Comparison of ENCODE assay signal across 22 cellular contexts in genomic region chr6:125752773-125753172, GRCh38. TPM values are rescaled to one million over a fixed set of nuclear protein-coding genes. Genes with fewer than 3 reads are reported as not detected.
A peak's percentile ranks its signal among the peaks of the same experiment; 100 is the strongest.
DNase-seq lines count a peak whose midpoint lies in the region; ATAC-seq, FAIRE-seq and TF ChIP-seq lines count a peak whose summit lies in the region.
"Had no signal": no experiment of that assay in that cellular context is flagged by ENCODE, and none has a peak within 500 bp of the region (broad histone marks: within the 10 kb centered on the region; RNA-seq: fewer than 3 reads in every experiment).

No MANE protein-coding gene starts in this region.

- WGBS in K562 (ENCODE audit: insufficient coverage, low coverage, missing lambda C conversion rate) = 0% methylated on average over 2 of the region's 2 CpGs
- 33% methylated on average over 2 of the region's 2 CpGs for WGBS in right lobe of liver (ENCODE audit: insufficient coverage, low coverage, low lambda C conversion rate, missing lambda C conversion rate)

- peaks cover 10% of the 10 kb centered on the region for H3K27me3 Mint-ChIP-seq in glutamatergic neuron (ENCODE audit: unreplicated experiment)

- no peak overlapping the region for H3K4me3 Mint-ChIP-seq in glutamatergic neuron (ENCODE audit: unreplicated experiment)
- H3K4me3 Mint-ChIP-seq: activated B cell treated with CpG ODN at 0.5 μM for 24 hours; effector memory CD8-positive, alpha-beta T cell had no signal

- intact Hi-C loops in K562 (cut with micrococcal nuclease) (loop anchor here (1.0 kb wide), 1 partner anchor 240 kb away; no protein-coding TSS in a partner anchor), right lobe of liver (cut with DNase I) (no loop called here)

- H4K20me1 ChIP-seq in Loucy (ENCODE audit: insufficient read depth, low read length, poor library complexity, severe bottlenecking) (no peaks in the 10 kb centered on the region), K562 (replicated peaks; ENCODE audit: control insufficient read depth, insufficient read depth, low read length) (no peaks in the 10 kb centered on the region)

- H3K79me2 ChIP-seq in Loucy (ENCODE audit: insufficient read depth, low read length) (no peaks in the 10 kb centered on the region), K562 (ENCODE audit: control insufficient read depth, insufficient read depth, low read length) (no peaks in the 10 kb centered on the region)

- no peak for TF ChIP-seq CTCF in Loucy (conservative IDR thresholded peaks at IDR 0.05; ENCODE audit: low read length)
- no peak for TF ChIP-seq CTCF in K562 (IDR thresholded peaks at IDR 0.05 in 2 of 3, conservative IDR thresholded peaks at IDR 0.05 in 1 of 3; ENCODE audit: insufficient read depth in 2 of 3, low read depth in 1 of 3, low read length in 3 of 3)
- no peak for TF ChIP-seq CTCF in right lobe of liver (IDR thresholded peaks at IDR 0.05)
- TF ChIP-seq CTCF in glutamatergic neuron (IDR thresholded peaks at IDR 0.05; ENCODE audit: partially characterized antibody, unreplicated experiment) = no peak

- H3K4me1 ChIP-seq in Loucy (ENCODE audit: insufficient read depth, low read length, poor library complexity, severe bottlenecking) = no peaks in the 10 kb centered on the region
- peaks cover 12 to 23% of the 10 kb centered on the region in 2 experiments; a peak in 4 of 5 replicates for H3K4me1 ChIP-seq in K562 (replicated peaks in 1 of 2; ENCODE audit: control insufficient read depth in 2 of 2, insufficient read depth in 2 of 2, low read length in 2 of 2)
- H3K4me1 ChIP-seq in right lobe of liver = peaks cover 0 to 32% (median 4%) of the 10 kb centered on the region in 4 donors

- H3K9me3 ChIP-seq in Loucy (ENCODE audit: insufficient read depth, low read depth, low read length) (no peaks in the 10 kb centered on the region), K562 (replicated peaks; ENCODE audit: control insufficient read depth, insufficient read depth, low read depth, low read length) (no peaks in the 10 kb centered on the region), right lobe of liver (no peaks in the 10 kb centered on the region)
- H3K9me3 ChIP-seq: esophagus squamous epithelium, gastroesophageal sphincter, transverse colon had no signal

- no peaks in the 10 kb centered on the region for H3F3A ChIP-seq in Loucy (ENCODE audit: low read depth)

- no peaks in the 10 kb centered on the region for H3K9me2 ChIP-seq in Loucy (replicated peaks; ENCODE audit: low read depth, low read length)

- H3K4me2 ChIP-seq in Loucy (ENCODE audit: low read depth, low read length, poor library complexity, severe bottlenecking) (peak overlapping the region; percentile 23), K562 (ENCODE audit: insufficient read depth, low read length) (no peak overlapping the region)

- CTCF ChIA-PET in K562 (lab: Yijun Ruan, JAX; ENCODE audit: low intra/inter-chr PET ratio) = interaction anchor here (0.9 kb wide), 1 partner anchor 241 kb away, joined by 3 read pairs; no protein-coding TSS in a partner anchor

- peaks cover 4% of the 10 kb centered on the region for H3K27me3 ChIP-seq in Loucy (ENCODE audit: insufficient read depth, low read length, poor library complexity, severe bottlenecking)
- H3K27me3 ChIP-seq in K562 (ENCODE audit: control insufficient read depth in 2 of 2, insufficient read depth in 2 of 2, low read length in 2 of 2) = peaks cover 22 to 33% of the 10 kb centered on the region in 2 experiments
- no peaks in the 10 kb centered on the region for H3K27me3 ChIP-seq in right lobe of liver

- H3K4me1 Mint-ChIP-seq in glutamatergic neuron (ENCODE audit: low read depth, unreplicated experiment) = peaks cover 3% of the 10 kb centered on the region

- TF ChIP-seq POLR2A in K562 (conservative IDR thresholded peaks at IDR 0.05) (no peak), right lobe of liver (IDR thresholded peaks at IDR 0.05) (no peak)

- H3K27ac ChIP-seq in K562 (ENCODE audit: extremely low read depth, low read depth, low read length) (no peak overlapping the region), right lobe of liver (peak overlapping the region; percentile 16 to 71 (median 56)), substantia nigra (ENCODE audit: low read depth, low read length, poor library complexity, severe bottlenecking) (peak overlapping the region; percentile 35)
- H3K27ac ChIP-seq: gastroesophageal sphincter, transverse colon had no signal

- ATAC-seq in K562 (no peak), right lobe of liver (no peak)
- ATAC-seq: activated naive CD4-positive, alpha-beta T cell treated with anti-CD3 and anti-CD28 coated beads, Interleukin-2, amount 50 U/mL, for 72 hours; effector memory CD8-positive, alpha-beta T cell; gastroesophageal sphincter; HCT116; stimulated activated naive CD8-positive, alpha-beta T cell treated with anti-CD3 and anti-CD28 coated beads, Interleukin-15, Interleukin-2, amounts not matched to agents 100 U/mL and 50 U/mL, for 24 hours had no signal

- H2AFZ ChIP-seq in Loucy (ENCODE audit: low read length) (no peak overlapping the region), K562 (ENCODE audit: low read depth, low read length) (no peak overlapping the region)

- H3K36me3 ChIP-seq in Loucy (ENCODE audit: insufficient read depth, low read length) (no peaks in the 10 kb centered on the region), K562 (ENCODE audit: control insufficient read depth, insufficient read depth, low read length) (no peaks in the 10 kb centered on the region), right lobe of liver (no peaks in the 10 kb centered on the region)
- H3K36me3 ChIP-seq: gastroesophageal sphincter, transverse colon had no signal

- in situ Hi-C loops in K562 (cut with MboI) = loop anchor here (10.0 to 25.0 kb wide), 2 partner anchors 590 to 878 kb away; partner anchors contain the start of gene TPD52L1

- H3K36me3 Mint-ChIP-seq in glutamatergic neuron (ENCODE audit: unreplicated experiment) = no peaks in the 10 kb centered on the region

- peaks cover 3% of the 10 kb centered on the region for H3K9me1 ChIP-seq in K562 (ENCODE audit: control insufficient read depth, insufficient read depth, low read length)

- BruUV-seq in K562 (replicated peaks; lab: Mats Ljungman, UMichigan) = no TSS peak

- peaks cover 4% of the 10 kb centered on the region for H3K9me3 Mint-ChIP-seq in glutamatergic neuron (ENCODE audit: unreplicated experiment)
- H3K9me3 Mint-ChIP-seq: activated B cell treated with CpG ODN at 0.5 μM for 24 hours; activated naive CD4-positive, alpha-beta T cell treated with anti-CD3 and anti-CD28 coated beads, Interleukin-2, amount 50 U/mL, for 72 hours; effector memory CD8-positive, alpha-beta T cell had no signal

- TF ChIP-seq RAD21 in K562 (CRISPR knock-in tag; conservative IDR thresholded peaks at IDR 0.05 in 1 of 2, IDR thresholded peaks at IDR 0.05 in 1 of 2) = no peak

- POLR2A ChIA-PET in K562 (lab: Yijun Ruan, JAX) = no interaction called here

- DNase-seq in K562 (ENCODE audit: extremely low read depth in 1 of 4, low spot score in 3 of 4) = no peak
- DNase-seq in right lobe of liver = no peak
- DNase-seq in substantia nigra (lab: John Stamatoyannopoulos, UW) = no peak
- DNase-seq in glutamatergic neuron = no peak
- DNase-seq in NCI-H146 (lab: John Stamatoyannopoulos, UW) = no peak
- no peak for DNase-seq in SK-N-DZ (ENCODE audit: low spot score)
- DNase-seq: activated B cell treated with CpG ODN at 0.5 μM for 24 hours; effector memory CD8-positive, alpha-beta T cell; EL; esophagus squamous epithelium; mesenchymal stem cell; NCI-H1092; NCI-H187 treated with DMSO at 0.1 percent for 48 hours; NCI-H82; OCI-M1; stimulated activated naive CD8-positive, alpha-beta T cell treated with anti-CD3 and anti-CD28 coated beads, Interleukin-15, Interleukin-2, amounts not matched to agents 100 U/mL and 50 U/mL, for 24 hours; transverse colon had no signal

- H3K9ac ChIP-seq in Loucy (ENCODE audit: low read depth, low read length, poor library complexity, severe bottlenecking) = no peak overlapping the region
- no peak overlapping the region for H3K9ac ChIP-seq in K562 (ENCODE audit: insufficient read depth in 1 of 2, low read depth in 2 of 2, low read length in 2 of 2)

- H3K4me3 ChIP-seq in Loucy (ENCODE audit: low read length, poor library complexity, severe bottlenecking) (no peak overlapping the region), K562 (no peak overlapping the region), right lobe of liver (peak overlapping the region in 2 of 3 donors; percentile 14 to 23)
- H3K4me3 ChIP-seq: gastroesophageal sphincter, transverse colon had no signal

- TF ChIP-seq EP300 in K562 (IDR thresholded peaks at IDR 0.05; ENCODE audit: low read length) = no peak

- H3K27ac Mint-ChIP-seq in glutamatergic neuron (ENCODE audit: unreplicated experiment) = no peak overlapping the region
- H3K27ac Mint-ChIP-seq: activated B cell treated with CpG ODN at 0.5 μM for 24 hours; activated naive CD4-positive, alpha-beta T cell treated with anti-CD3 and anti-CD28 coated beads, Interleukin-2, amount 50 U/mL, for 72 hours; CD14-positive monocyte; effector memory CD8-positive, alpha-beta T cell had no signal

- FAIRE-seq in K562 (lab: Jason Lieb, UNC) = no peak

RNA-seq across cellular contexts. Expression of gene HEY2, which starts 3.3 kb away (rescaled TPM):
- total RNA-seq in K562 (2011; cell fraction: chromatin; rRNA removed; ENCODE audit: low replicate concordance) = not detected in 2 replicates
- total RNA-seq in K562 (2011; cell fraction: nucleolus; rRNA removed) = not detected in 2 replicates
- not detected in 2 replicates for total RNA-seq in K562 (2011; cell fraction: nucleoplasm; rRNA removed)
- not detected in 2 replicates for total RNA-seq in K562 (2014; rRNA removed)
- total RNA-seq in K562 (2014; rRNA removed; fragmentation: Illumina TruSeq; extraction: Trizol) = not detected in 2 replicates
- total RNA-seq in K562 (2015; rRNA removed; fragmentation: Illumina TruSeq; extraction: Trizol) = not detected in 2 replicates
- total RNA-seq in K562 (2021) = 0.07 TPM in 1 of 2 replicates, not detected in the other
- 0.03 and 0.07 TPM in 2 replicates for polyA plus RNA-seq in K562 (2011; rRNA removed)
- polyA plus RNA-seq in K562 (2011; cell fraction: cytosol; rRNA removed) = 0.03 and 0.36 TPM in 2 replicates
- polyA plus RNA-seq in K562 (2011; cell fraction: nucleus; rRNA removed) = 0.04 and 0.31 TPM in 2 replicates
- 0.05 TPM in 1 of 2 replicates, not detected in the other for polyA plus RNA-seq in K562 (2012)
- 0.04 and 0.12 TPM in 2 replicates for polyA plus RNA-seq in K562 (2014; fragmentation: Illumina TruSeq; extraction: Trizol)
- polyA plus RNA-seq in K562 (2014; fragmentation: Nextera tagmentation; extraction: Ambion mirVana) = under 1 TPM in 1 of 2 experiments, not detected in 1; 0.03 TPM
- polyA plus RNA-seq in K562 (2014; rRNA removed) = 0.07 TPM in 1 of 2 replicates, not detected in the other
- polyA minus RNA-seq in K562 (2011; rRNA and poly(A)+ RNA removed) = not detected in 2 replicates
- polyA minus RNA-seq in K562 (2011; cell fraction: cytosol; rRNA and poly(A)+ RNA removed) = 0.29 TPM in 1 of 2 replicates, not detected in the other
- polyA minus RNA-seq in K562 (2011; cell fraction: nucleus; rRNA and poly(A)+ RNA removed) = not detected in 2 replicates
- 1 to 10 TPM in 3 of 6 experiments, under 1 TPM in 3; 0.74 to 2.6 (median 1.6) TPM for total RNA-seq in right lobe of liver
- total RNA-seq in glutamatergic neuron (ENCODE audit: unreplicated experiment) = 2.1 TPM
- 0.07 TPM in 1 of 2 replicates, not detected in the other for polyA plus RNA-seq in SK-N-DZ (2014; cell fraction: cytosol; rRNA removed)
- not detected in 2 replicates for polyA plus RNA-seq in SK-N-DZ (2014; cell fraction: nucleus; rRNA removed)
- total RNA-seq: activated B cell treated with CpG ODN at 0.5 μM for 24 hours; activated naive CD4-positive, alpha-beta T cell treated with anti-CD3 and anti-CD28 coated beads, Interleukin-2, amount 50 U/mL, for 72 hours had no signal
- polyA plus RNA-seq: CD14-positive monocyte had no signal

RNA-seq across cellular contexts. Expression of gene NCOA7, which starts 38.0 kb away (rescaled TPM):
- total RNA-seq in K562 (2011; cell fraction: chromatin; rRNA removed; ENCODE audit: low replicate concordance) = 6.1 and 37.7 TPM in 2 replicates
- 4.8 and 5.7 TPM in 2 replicates for total RNA-seq in K562 (2011; cell fraction: nucleolus; rRNA removed)
- total RNA-seq in K562 (2011; cell fraction: nucleoplasm; rRNA removed) = 10.2 and 13.4 TPM in 2 replicates
- 6.7 and 10.6 TPM in 2 replicates for total RNA-seq in K562 (2014; rRNA removed)
- 14.6 and 16.9 TPM in 2 replicates for total RNA-seq in K562 (2014; rRNA removed; fragmentation: Illumina TruSeq; extraction: Trizol)
- 9.3 and 12.7 TPM in 2 replicates for total RNA-seq in K562 (2015; rRNA removed; fragmentation: Illumina TruSeq; extraction: Trizol)
- total RNA-seq in K562 (2021) = 13.8 TPM in 2 replicates
- polyA plus RNA-seq in K562 (2011; rRNA removed) = 8.9 and 9.3 TPM in 2 replicates
- 4.6 and 7.1 TPM in 2 replicates for polyA plus RNA-seq in K562 (2011; cell fraction: cytosol; rRNA removed)
- 6.2 and 6.6 TPM in 2 replicates for polyA plus RNA-seq in K562 (2011; cell fraction: nucleus; rRNA removed)
- 10.0 and 22.1 TPM in 2 replicates for polyA plus RNA-seq in K562 (2012)
- 11.2 and 13.6 TPM in 2 replicates for polyA plus RNA-seq in K562 (2014; fragmentation: Illumina TruSeq; extraction: Trizol)
- 1 to 10 TPM; 5.8 to 7.0 TPM for polyA plus RNA-seq in K562 (2014; fragmentation: Nextera tagmentation; extraction: Ambion mirVana)
- 8.5 and 11.0 TPM in 2 replicates for polyA plus RNA-seq in K562 (2014; rRNA removed)
- 33.3 and 40.5 TPM in 2 replicates for polyA minus RNA-seq in K562 (2011; rRNA and poly(A)+ RNA removed)
- 10.1 and 10.2 TPM in 2 replicates for polyA minus RNA-seq in K562 (2011; cell fraction: cytosol; rRNA and poly(A)+ RNA removed)
- polyA minus RNA-seq in K562 (2011; cell fraction: nucleus; rRNA and poly(A)+ RNA removed) = 6.5 and 10.6 TPM in 2 replicates
- total RNA-seq in right lobe of liver = 10 to 100 TPM; 11.4 to 71.8 (median 23.0) TPM
- 23.5 TPM for total RNA-seq in glutamatergic neuron (ENCODE audit: unreplicated experiment)
- polyA plus RNA-seq in SK-N-DZ (2014; cell fraction: cytosol; rRNA removed) = 19.8 and 21.4 TPM in 2 replicates
- 8.5 and 12.2 TPM in 2 replicates for polyA plus RNA-seq in SK-N-DZ (2014; cell fraction: nucleus; rRNA removed)

Comparison
In these comparisons a context has a peak if more than half of its experiments do, and no peak if none do; other contexts are left out.
1. H3K4me3 ChIP-seq: peak in right lobe of liver (2 of 3); none in Loucy (single experiment) and K562 (single experiment).